Comparison of ENCODE assay signal across 21 cellular contexts in the genomic region with DNA sequence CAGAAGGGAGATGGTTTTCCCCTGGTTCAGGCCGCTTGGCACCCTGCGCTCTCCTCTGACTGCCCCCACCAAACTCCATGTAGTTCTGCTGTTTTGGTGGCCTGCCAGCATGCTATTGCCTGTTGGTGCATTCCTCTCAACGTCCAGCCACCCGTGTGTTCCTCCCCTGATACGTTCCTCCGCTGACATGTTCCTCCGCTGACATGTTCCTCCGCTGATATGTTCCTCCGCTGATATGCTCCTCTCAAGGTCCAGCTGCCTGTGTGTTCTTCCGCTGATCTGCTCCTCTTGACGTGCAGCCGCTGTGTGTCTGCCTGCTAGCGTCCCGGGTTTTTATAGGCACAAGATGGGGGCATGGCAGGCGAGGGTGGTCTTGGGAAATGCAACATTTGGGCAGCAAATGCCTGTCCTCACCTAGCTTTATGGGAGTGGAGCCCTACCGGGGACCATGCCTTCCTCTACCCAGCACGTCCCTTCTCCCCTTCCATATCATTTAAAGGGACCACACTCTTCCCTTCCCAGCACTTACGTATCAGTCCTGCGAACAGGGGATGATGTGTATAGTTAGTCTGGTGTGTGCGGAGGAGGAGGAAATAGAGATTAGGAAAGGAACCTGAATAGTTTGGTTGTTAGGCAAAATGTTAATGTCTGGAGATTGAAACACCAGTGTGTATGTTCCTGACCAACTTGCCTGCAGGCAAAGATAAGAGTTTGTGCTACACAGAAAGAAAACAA. TPM values are rescaled to one million over a fixed set of nuclear protein-coding genes. Genes with fewer than 3 reads are reported as not detected.
"Had no signal": no experiment of that assay in that cellular context is flagged by ENCODE, and none has a peak within 500 bp of the region (broad histone marks: within the 10 kb centered on the region; RNA-seq: fewer than 3 reads in every experiment).

No MANE protein-coding gene starts in this region.

- H3K9me3 ChIP-seq: lower lobe of right lung, psoas muscle, sigmoid colon, stomach, vagina had no signal

- H3K27me3 ChIP-seq: sigmoid colon, vagina had no signal

- H3K4me3 ChIP-seq: lower lobe of right lung, psoas muscle, sigmoid colon, stomach, vagina had no signal

- DNase-seq: activated CD4-positive, alpha-beta T cell treated with anti-CD3 and anti-CD28 coated beads, Interleukin-2, amount 50 U/mL, for 48 hours; activated CD8-positive, alpha-beta memory T cell treated with anti-CD3 and anti-CD28 coated beads, Interleukin-2, amount 10 ng/mL, durations not matched to agents 7 days and 5 days; activated naive CD4-positive, alpha-beta T cell treated with anti-CD3 and anti-CD28 coated beads for 36 hours; activated T-cell treated with anti-CD3 and anti-CD28 coated beads, Interleukin-2, amount 50 U/mL, for 1 hour; endodermal cell; lower lobe of right lung; psoas muscle; sigmoid colon; stimulated activated CD4-positive, alpha-beta T cell treated with anti-CD3 and anti-CD28 coated beads, Interleukin-1b, Interleukin-23, amount 100 ng/mL, for 48 hours; stomach; T-cell; T-helper 9 cell had no signal

- ATAC-seq: activated CD8-positive, alpha-beta memory T cell treated with anti-CD3 and anti-CD28 coated beads, Interleukin-2, amount 10 ng/mL, durations not matched to agents 7 days and 5 days; lower lobe of right lung; psoas muscle; T-cell had no signal

- H3K27ac ChIP-seq: lower lobe of right lung, psoas muscle, sigmoid colon, stomach, vagina had no signal

- H3K4me1 ChIP-seq: lower lobe of right lung, psoas muscle, sigmoid colon, stomach, vagina had no signal

RNA-seq across cellular contexts. Expression of gene PLA2G5, which starts 40.6 kb away (rescaled TPM):
- total RNA-seq: activated CD8-positive, alpha-beta memory T cell treated with anti-CD3 and anti-CD28 coated beads, Interleukin-2, amount 10 ng/mL, durations not matched to agents 7 days and 5 days; activated naive CD4-positive, alpha-beta T cell treated with anti-CD3 and anti-CD28 coated beads for 36 hours; activated T-helper 2 cell treated with anti-CD3 and anti-CD28 coated beads, Interferon-gamma antibody, Interleukin-2, Interleukin-4, amounts not matched to agents 10 μg/mL and 5 μg/mL and 100 μg/mL, durations not matched to agents 14 hours and 24 hours and 36 hours; astrocyte; bronchial epithelial cell; chondrocyte; endodermal cell; neural crest cell; T-cell had no signal

RNA-seq across cellular contexts. Expression of gene PLA2G2A, which starts 49.9 kb away (rescaled TPM):
- total RNA-seq: activated CD8-positive, alpha-beta memory T cell treated with anti-CD3 and anti-CD28 coated beads, Interleukin-2, amount 10 ng/mL, durations not matched to agents 7 days and 5 days; activated naive CD4-positive, alpha-beta T cell treated with anti-CD3 and anti-CD28 coated beads for 36 hours; activated T-helper 2 cell treated with anti-CD3 and anti-CD28 coated beads, Interferon-gamma antibody, Interleukin-2, Interleukin-4, amounts not matched to agents 10 μg/mL and 5 μg/mL and 100 μg/mL, durations not matched to agents 14 hours and 24 hours and 36 hours; astrocyte; bronchial epithelial cell; chondrocyte; dermis microvascular lymphatic vessel endothelial cell; glomerular endothelial cell; neural crest cell; osteoblast; T-cell had no signal
